8 cellular contexts compared by ENCODE assay signal in the genomic region with DNA sequence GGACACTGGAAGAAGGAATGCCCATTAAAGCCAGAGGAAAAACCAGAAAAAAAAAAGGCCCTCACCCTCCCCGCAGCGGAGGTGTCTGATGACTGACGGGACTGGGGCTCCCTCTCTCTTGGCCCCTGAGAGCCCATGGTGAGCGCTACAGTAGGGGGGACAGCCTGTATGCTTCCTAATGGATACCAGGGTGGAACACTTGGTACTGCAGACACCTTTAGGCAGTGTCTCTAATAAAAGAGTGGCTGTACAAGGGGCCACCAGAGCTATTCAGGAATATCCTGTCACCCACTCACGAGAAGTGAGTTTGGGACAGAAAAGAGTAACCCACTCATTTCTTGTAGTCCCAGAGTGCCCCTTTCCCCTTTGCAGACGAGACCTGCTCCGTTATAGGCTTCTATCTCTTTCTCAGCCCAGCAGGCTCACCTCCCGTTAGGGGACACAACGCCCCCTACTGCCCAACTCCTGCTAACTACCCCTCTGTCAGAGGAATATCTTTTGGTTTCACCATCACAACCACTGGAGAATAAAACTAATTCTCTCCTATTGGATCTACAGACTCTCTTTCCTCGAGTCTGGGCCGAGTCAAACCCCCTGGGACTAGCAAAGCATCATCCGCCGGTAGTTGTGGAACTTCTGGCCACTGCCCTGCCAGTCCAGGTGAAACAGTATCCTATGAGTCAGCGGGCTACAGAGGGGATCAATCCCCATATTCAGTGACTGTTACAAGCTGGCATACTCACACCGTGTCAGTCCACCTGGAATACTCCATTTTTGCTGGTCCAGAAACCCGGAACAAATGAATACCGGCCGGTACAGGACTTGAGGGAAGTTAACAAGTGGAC. TPM values are rescaled to one million over a fixed set of nuclear protein-coding genes. Genes with fewer than 3 reads are reported as not detected.
DNase-seq lines count a peak whose midpoint lies in the region; ATAC-seq, FAIRE-seq and TF ChIP-seq lines count a peak whose summit lies in the region.

No MANE protein-coding gene starts in this region.

- H3K27ac ChIP-seq in Karpas-422 (ENCODE audit: low read length) (no peak overlapping the region), astrocyte (ENCODE audit: low read depth, low read length) (no peak overlapping the region)

- H3K4me1 ChIP-seq in Karpas-422 (ENCODE audit: low read length): peaks cover 6% of the 10 kb centered on the region; the same call in 1 of the 2 replicates
- no peaks in the 10 kb centered on the region for H3K4me1 ChIP-seq in astrocyte (ENCODE audit: insufficient read depth, low read length)

- no peaks in the 10 kb centered on the region for H3K36me3 ChIP-seq in Karpas-422 (ENCODE audit: insufficient read depth, low read length)
- H3K36me3 ChIP-seq in astrocyte (ENCODE audit: insufficient read depth, low read length): no peaks in the 10 kb centered on the region

- H3K4me3 ChIP-seq in Karpas-422 (ENCODE audit: low read length) (no peak overlapping the region), astrocyte (ENCODE audit: insufficient read depth, low read depth, low read length) (no peak overlapping the region)

- H4K20me1 ChIP-seq in Karpas-422 (ENCODE audit: insufficient read depth, low read depth, low read length) (no peaks in the 10 kb centered on the region), astrocyte (ENCODE audit: insufficient read depth, low read length) (no peaks in the 10 kb centered on the region)

- DNase-seq in GM10266 (ENCODE audit: extremely low spot score) (peak; percentile 63), Karpas-422 (peak; percentile 90), T-helper 2 cell (peak; percentile 24 to 70 (median 51)), astrocyte (ENCODE audit: low read depth) (no peak), islet precursor cell (peak; percentile 86), cerebellar nuclear complex (lab: John Stamatoyannopoulos, UW) (no peak)
- peak; percentile 68 for DNase-seq in stimulated activated CD4-positive, alpha-beta T cell treated with anti-CD3 and anti-CD28 coated beads, Interleukin-4, amount 100 ng/mL, for 1 hour

- H2AFZ ChIP-seq in Karpas-422 (ENCODE audit: low read length): peak overlapping the region; percentile 26
- peak overlapping the region; percentile 32 for H2AFZ ChIP-seq in astrocyte (ENCODE audit: low read depth, low read length)

- H3K9me2 ChIP-seq in Karpas-422 (replicated peaks; ENCODE audit: insufficient read depth, low read length): no peaks in the 10 kb centered on the region

- TF ChIP-seq CTCF in GM10266 (IDR thresholded peaks at IDR 0.05; ENCODE audit: control insufficient read depth, insufficient read depth, low read depth, missing control alignments): peak; percentile 65
- TF ChIP-seq CTCF in astrocyte (IDR thresholded peaks at IDR 0.05; ENCODE audit: insufficient read depth, low read depth, low read length): peak; percentile 47

- H3K9ac ChIP-seq in Karpas-422 (ENCODE audit: low read length): 0 out of 2 replicates have a peak overlapping the region, but pooled peaks have one; percentile 6
- H3K9ac ChIP-seq in astrocyte (ENCODE audit: low read length): no peak overlapping the region

- H3K36me3 Mint-ChIP-seq in astrocyte (ENCODE audit: low read depth, unreplicated experiment): no peaks in the 10 kb centered on the region

- H3K27me3 ChIP-seq in Karpas-422 (ENCODE audit: low read length) (no peaks in the 10 kb centered on the region), astrocyte (ENCODE audit: insufficient read depth, low read length) (no peaks in the 10 kb centered on the region)

- H3K4me2 ChIP-seq in Karpas-422 (ENCODE audit: low read depth, low read length, poor library complexity, severe bottlenecking) (peak overlapping the region; percentile 16), astrocyte (ENCODE audit: low read length) (peak overlapping the region; percentile 44)

- no peak overlapping the region for H3K4me3 Mint-ChIP-seq in astrocyte (ENCODE audit: unreplicated experiment)

- no peak for FAIRE-seq in astrocyte (lab: Jason Lieb, UNC)

- ATAC-seq in GM21825 (IDR thresholded peaks at IDR 0.05; ENCODE audit: unreplicated experiment): peak; percentile 88

- no peak overlapping the region for H3K27ac Mint-ChIP-seq in astrocyte (ENCODE audit: unreplicated experiment)

- H3K79me2 ChIP-seq in Karpas-422 (ENCODE audit: low read length) (no peaks in the 10 kb centered on the region), astrocyte (ENCODE audit: insufficient read depth, low read length) (no peaks in the 10 kb centered on the region)

- H3K9me3 Mint-ChIP-seq in astrocyte (ENCODE audit: unreplicated experiment): no peaks in the 10 kb centered on the region

- H3K27me3 Mint-ChIP-seq in astrocyte (ENCODE audit: low read depth, unreplicated experiment): peaks cover 14% of the 10 kb centered on the region

- no peaks in the 10 kb centered on the region for H3K9me3 ChIP-seq in Karpas-422 (ENCODE audit: low read length)
- no peaks in the 10 kb centered on the region for H3K9me3 ChIP-seq in astrocyte (ENCODE audit: insufficient read depth, low read depth, low read length)

- H3K4me1 Mint-ChIP-seq in astrocyte (ENCODE audit: low read depth, unreplicated experiment): no peaks in the 10 kb centered on the region

RNA-seq across cellular contexts. Expression of a gene that starts 40.8 kb away (rescaled TPM):
- 19.0 and 28.9 TPM in 2 replicates for total RNA-seq in Karpas-422 (2014; rRNA removed; shearing (Covaris generic); ENCODE audit: low replicate concordance)
- total RNA-seq in astrocyte: 19.4 and 20.9 TPM in 2 replicates

RNA-seq across cellular contexts. Expression of a gene that starts 50.3 kb away (rescaled TPM):
- 3,600 and 7,010 TPM in 2 replicates for total RNA-seq in Karpas-422 (2014; rRNA removed; shearing (Covaris generic); ENCODE audit: low replicate concordance)
- 939 and 1,022 TPM in 2 replicates for total RNA-seq in astrocyte

Comparison
In these comparisons a context has a peak if more than half of its experiments do, and no peak if none do; other contexts are left out.
1. DNase-seq: peak in GM10266 (single experiment), Karpas-422 (single experiment), T-helper 2 cell (5 of 5), islet precursor cell (single experiment) and stimulated activated CD4-positive, alpha-beta T cell treated with anti-CD3 and anti-CD28 coated beads, Interleukin-4, amount 100 ng/mL, for 1 hour (single experiment); none in astrocyte (single experiment) and cerebellar nuclear complex (0 of 2).